28 cellular contexts compared by ENCODE assay signal in the genomic region with DNA sequence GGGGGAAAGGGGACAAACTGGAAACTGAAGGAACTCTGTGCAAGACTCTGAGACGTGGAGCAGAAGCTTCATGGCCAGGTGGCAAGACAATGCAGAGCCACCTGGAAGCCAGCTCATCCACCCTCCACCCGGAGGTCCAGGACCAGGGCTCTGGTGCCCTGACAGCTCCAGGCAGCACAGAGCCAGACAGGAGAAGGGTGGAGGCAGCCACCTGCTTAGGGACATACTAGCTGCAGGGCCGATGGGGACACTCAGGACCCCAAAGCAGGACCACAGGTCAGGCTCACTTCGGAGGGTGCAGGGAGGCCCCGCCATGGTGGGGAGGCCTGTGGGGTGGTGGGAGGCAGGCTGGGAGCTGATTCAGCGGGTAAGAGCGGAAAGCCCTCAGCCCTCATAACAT. TPM values are rescaled to one million over a fixed set of nuclear protein-coding genes. Genes with fewer than 3 reads are reported as not detected.
"Had no signal": no experiment of that assay in that cellular context is flagged by ENCODE, and none has a peak within 500 bp of the region (broad histone marks: within the 10 kb centered on the region; RNA-seq: fewer than 3 reads in every experiment).

No MANE protein-coding gene starts in this region.

- H3K9me3 Mint-ChIP-seq: mesothelial cell of epicardium; nephron; stimulated activated effector memory CD8-positive, alpha-beta T cell treated with anti-CD3 and anti-CD28 coated beads, Interleukin-12 subunit alpha, Interleukin-12 subunit beta, amount 100 ng/mL, for 72 hours had no signal

- H3K4me2 ChIP-seq: neural progenitor cell, smooth muscle cell had no signal

- H3K4me1 Mint-ChIP-seq: mesothelial cell of epicardium; naive thymus-derived CD4-positive, alpha-beta T cell; neural progenitor cell; stimulated activated effector memory CD8-positive, alpha-beta T cell treated with anti-CD3 and anti-CD28 coated beads, Interleukin-12 subunit alpha, Interleukin-12 subunit beta, amount 100 ng/mL, for 72 hours had no signal

- H3K36me3 Mint-ChIP-seq: mesothelial cell of epicardium; neural progenitor cell; stimulated activated effector memory CD8-positive, alpha-beta T cell treated with anti-CD3 and anti-CD28 coated beads, Interleukin-12 subunit alpha, Interleukin-12 subunit beta, amount 100 ng/mL, for 72 hours had no signal

- H3K27ac Mint-ChIP-seq: mesothelial cell of epicardium; naive thymus-derived CD4-positive, alpha-beta T cell; nephron; neural progenitor cell; stimulated activated effector memory CD8-positive, alpha-beta T cell treated with anti-CD3 and anti-CD28 coated beads, Interleukin-12 subunit alpha, Interleukin-12 subunit beta, amount 100 ng/mL, for 72 hours had no signal

- H3K4me3 Mint-ChIP-seq: mesothelial cell of epicardium; naive thymus-derived CD4-positive, alpha-beta T cell; nephron; neural progenitor cell; stimulated activated effector memory CD8-positive, alpha-beta T cell treated with anti-CD3 and anti-CD28 coated beads, Interleukin-12 subunit alpha, Interleukin-12 subunit beta, amount 100 ng/mL, for 72 hours had no signal

- H3K36me3 ChIP-seq: gastroesophageal sphincter, heart right ventricle, lower lobe of right lung, neural progenitor cell, prostate gland, right atrium auricular region, stomach, tibial nerve, vagina had no signal

- H3K4me3 ChIP-seq: dorsolateral prefrontal cortex, gastroesophageal sphincter, heart right ventricle, lower lobe of right lung, neural progenitor cell, prostate gland, right atrium auricular region, smooth muscle cell, stomach, tibial nerve, vagina had no signal

- H3K27me3 ChIP-seq: gastroesophageal sphincter, neural progenitor cell, right atrium auricular region, stomach, tibial nerve, vagina had no signal

- DNase-seq: cerebellar nuclear complex; dorsolateral prefrontal cortex; effector CD4-positive, alpha-beta T cell; foreskin fibroblast; heart right ventricle; hippocampal formation; kidney glomerular epithelial cell; left ventricle myocardium superior; lower lobe of right lung; naive thymus-derived CD4-positive, alpha-beta T cell; nucleus accumbens; stimulated activated CD4-positive, alpha-beta T cell treated with anti-CD3 and anti-CD28 coated beads, Interleukin-12 subunit alpha, Interleukin-12 subunit beta, amount 100 ng/mL, for 4 hours; stimulated activated CD4-positive, alpha-beta T cell treated with anti-CD3 and anti-CD28 coated beads, Interleukin-1b, Interleukin-23, amount 100 ng/mL, for 48 hours; stimulated activated CD4-positive, alpha-beta T cell treated with anti-CD3 and anti-CD28 coated beads, Interleukin-4, amount 100 ng/mL, for 1 hour; stimulated activated naive CD4-positive, alpha-beta T cell treated with Interleukin-2 at 50 U/mL for 16 hours; stomach had no signal

- H3K4me1 ChIP-seq: gastroesophageal sphincter, heart right ventricle, lower lobe of right lung, neural progenitor cell, prostate gland, right atrium auricular region, stomach, tibial nerve had no signal

- H3K27ac ChIP-seq: gastroesophageal sphincter, heart right ventricle, lower lobe of right lung, neural progenitor cell, prostate gland, right atrium auricular region, stomach, tibial nerve, vagina had no signal

- ATAC-seq: gastroesophageal sphincter; left ventricle myocardium superior; lower lobe of right lung; naive thymus-derived CD4-positive, alpha-beta T cell; sciatic nerve; stimulated activated effector memory CD8-positive, alpha-beta T cell treated with anti-CD3 and anti-CD28 coated beads, Interleukin-12 subunit alpha, Interleukin-12 subunit beta, amount 100 ng/mL, for 72 hours had no signal

- H3K9ac ChIP-seq: neural progenitor cell had no signal

- H3K9me3 ChIP-seq: gastroesophageal sphincter, heart right ventricle, lower lobe of right lung, prostate gland, right atrium auricular region, stomach, tibial nerve, vagina had no signal

RNA-seq across cellular contexts. Expression of a gene that starts 19.0 kb away (rescaled TPM):
- total RNA-seq: naive thymus-derived CD4-positive, alpha-beta T cell; osteocyte had no signal
- polyA plus RNA-seq: naive thymus-derived CD4-positive, alpha-beta T cell had no signal
